26 cellular contexts compared by ENCODE assay signal in the genomic region with DNA sequence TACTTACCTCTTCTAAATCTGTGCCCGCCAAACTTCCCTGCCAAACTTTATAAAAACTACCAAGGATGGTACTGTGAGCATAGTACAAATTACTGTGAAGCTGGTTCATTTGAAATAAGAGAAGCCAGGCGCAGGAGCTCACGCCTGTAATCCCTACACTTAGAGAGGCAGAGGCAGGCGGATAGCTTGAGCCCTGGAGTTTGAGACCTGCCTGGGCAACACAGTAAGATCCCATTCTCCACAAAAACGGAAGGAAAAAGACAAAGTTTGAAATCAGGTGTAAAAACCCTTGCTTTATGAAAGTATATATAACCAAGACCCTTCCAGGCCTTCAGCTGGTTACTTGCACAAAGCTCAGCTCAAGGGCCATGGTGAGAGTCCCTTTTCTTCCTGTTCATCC.
"Had no signal": no experiment of that assay in that cellular context is flagged by ENCODE, and none has a peak within 500 bp of the region (broad histone marks: within the 10 kb centered on the region; RNA-seq: fewer than 3 reads in every experiment).

No MANE protein-coding gene starts in this region.

- H3K27ac ChIP-seq: left lung, lower lobe of right lung, ovary, right atrium auricular region, skin epidermis, stomach, testis, thyroid gland, transverse colon, upper lobe of right lung had no signal

- H3K4me3 ChIP-seq: left lung, lower lobe of right lung, ovary, right atrium auricular region, skin epidermis, stomach, testis, thyroid gland, transverse colon, upper lobe of right lung had no signal

- H3K9me3 ChIP-seq: left lung, lower lobe of right lung, ovary, right atrium auricular region, stomach, testis, thyroid gland, transverse colon, upper lobe of right lung had no signal

- H3K27me3 Mint-ChIP-seq: naive thymus-derived CD8-positive, alpha-beta T cell; progenitor cell of endocrine pancreas; stimulated activated naive B cell treated with anti-CD40 and anti-IgM and Interleukin-4, amounts not matched to agents 10 μg/mL and 1 μg/mL and 100 μg/mL, for 72 hours had no signal

- H3K36me3 Mint-ChIP-seq: immature natural killer cell had no signal

- H3K4me3 Mint-ChIP-seq: immature natural killer cell; naive thymus-derived CD8-positive, alpha-beta T cell; nephron; stimulated activated naive B cell treated with anti-CD40 and anti-IgM and Interleukin-4, amounts not matched to agents 10 μg/mL and 1 μg/mL and 100 μg/mL, for 72 hours had no signal

- ATAC-seq: left colon; left lung; lower lobe of right lung; naive thymus-derived CD8-positive, alpha-beta T cell; sciatic nerve; stimulated activated naive B cell treated with anti-CD40 and anti-IgM and Interleukin-4, amounts not matched to agents 10 μg/mL and 1 μg/mL and 100 μg/mL, for 72 hours; stimulated activated naive CD8-positive, alpha-beta T cell treated with anti-CD3 and anti-CD28 coated beads, Interleukin-15, Interleukin-2, amounts not matched to agents 100 U/mL and 50 U/mL, for 24 hours; upper lobe of right lung had no signal

- H3K36me3 ChIP-seq: ovary, thyroid gland had no signal

- H3K27me3 ChIP-seq: left lung, ovary, right atrium auricular region, stomach, testis, thyroid gland, transverse colon, upper lobe of right lung had no signal

- H3K9me3 Mint-ChIP-seq: immature natural killer cell; naive thymus-derived CD8-positive, alpha-beta T cell; nephron; stimulated activated naive B cell treated with anti-CD40 and anti-IgM and Interleukin-4, amounts not matched to agents 10 μg/mL and 1 μg/mL and 100 μg/mL, for 72 hours had no signal

- H3K27ac Mint-ChIP-seq: nephron; stimulated activated naive B cell treated with anti-CD40 and anti-IgM and Interleukin-4, amounts not matched to agents 10 μg/mL and 1 μg/mL and 100 μg/mL, for 72 hours had no signal

- DNase-seq: hypothalamus; immature natural killer cell; kidney; left colon; left lung; lower lobe of right lung; mammary epithelial cell; mesenchymal stem cell; naive thymus-derived CD8-positive, alpha-beta T cell; ovary; stimulated activated CD4-positive, alpha-beta T cell treated with anti-CD3 and anti-CD28 coated beads, Interleukin-12 subunit alpha, Interleukin-12 subunit beta, amount 100 ng/mL, for 4 hours; stimulated activated CD4-positive, alpha-beta T cell treated with anti-CD3 and anti-CD28 coated beads, Interleukin-15, amount 100 ng/mL, for 24 hours; stimulated activated CD4-positive, alpha-beta T cell treated with anti-CD3 and anti-CD28 coated beads, Interleukin-2, amount 100 ng/mL, for 24 hours; stimulated activated CD4-positive, alpha-beta T cell treated with anti-CD3 and anti-CD28 coated beads, Interleukin-4, amount 100 ng/mL, for 1 hour; stimulated activated naive B cell treated with anti-CD40 and anti-IgM and Interleukin-4, amounts not matched to agents 10 μg/mL and 1 μg/mL and 100 μg/mL, for 72 hours; stimulated activated naive CD8-positive, alpha-beta T cell treated with anti-CD3 and anti-CD28 coated beads, Interleukin-15, Interleukin-2, amounts not matched to agents 100 U/mL and 50 U/mL, for 24 hours; stomach; testis; thyroid gland; transverse colon; upper lobe of right lung had no signal
